ENCODE assay signal across 19 cellular contexts in genomic region chr4:71209161-71209560, GRCh38.
DNase-seq lines count a peak whose midpoint lies in the region; ATAC-seq and TF ChIP-seq lines count a peak whose summit lies in the region.
"Had no signal": no experiment of that assay in that cellular context is flagged by ENCODE, and none has a peak within 500 bp of the region (broad histone marks: within the 10 kb centered on the region; RNA-seq: fewer than 3 reads in every experiment).

No MANE protein-coding gene starts in this region.

- DNase-seq in AG20443 (ENCODE audit: low spot score) = peak; percentile 78
- DNase-seq in NCI-H226 = peak; percentile 70
- peak; percentile 45 for DNase-seq in fibroblast of mammary gland (ENCODE audit: low read depth)
- DNase-seq in non-pigmented ciliary epithelial cell (ENCODE audit: low read depth) = peak; percentile 71
- no peak for DNase-seq in LoVo (ENCODE audit: low spot score)
- no peak for DNase-seq in RKO (ENCODE audit: low spot score)
- DNase-seq in HAP-1 (ENCODE audit: low spot score in 2 of 2) = no peak
- DNase-seq: activated CD4-positive, alpha-beta T cell treated with anti-CD3 and anti-CD28 coated beads for 36 hours; activated CD8-positive, alpha-beta memory T cell treated with anti-CD3 and anti-CD28 coated beads, Interleukin-2, amount 50 U/mL, for 4 hours; BE2C; body of pancreas; effector CD8-positive, alpha-beta T cell; gastrocnemius medialis; NCI-H1694; NCI-H510A; spleen; stimulated activated naive CD4-positive, alpha-beta T cell; T1000 had no signal

- H3K36me3 ChIP-seq in HAP-1 (replicated peaks) = no peaks in the 10 kb centered on the region
- H3K36me3 ChIP-seq: BE2C, gastrocnemius medialis, spleen had no signal

- H3K4me1 ChIP-seq in HAP-1 = no peaks in the 10 kb centered on the region
- H3K4me1 ChIP-seq: BE2C, spleen had no signal

- no peaks in the 10 kb centered on the region for H3K9me3 ChIP-seq in HAP-1
- H3K9me3 ChIP-seq: BE2C, body of pancreas, gastrocnemius medialis had no signal

- no peak overlapping the region for H3K4me3 ChIP-seq in fibroblast of mammary gland (ENCODE audit: control insufficient read depth, low read depth, low read length)
- no peak overlapping the region for H3K4me3 ChIP-seq in HAP-1
- H3K4me3 ChIP-seq: body of pancreas, gastrocnemius medialis, spleen had no signal

- no peak for ATAC-seq in GM21360 (IDR thresholded peaks at IDR 0.05; ENCODE audit: unreplicated experiment)
- ATAC-seq: activated CD4-positive, alpha-beta T cell treated with anti-CD3 and anti-CD28 coated beads for 36 hours; body of pancreas had no signal

- H3K27me3 ChIP-seq in HAP-1 (ENCODE audit: low read depth) = no peaks in the 10 kb centered on the region
- H3K27me3 ChIP-seq: BE2C, body of pancreas, gastrocnemius medialis, spleen had no signal

- in situ Hi-C loops in HAP-1 (cut with MboI; ENCODE audit: low sequenced_read_pairs) = no loop called here

- TF ChIP-seq CTCF in fibroblast of mammary gland (conservative IDR thresholded peaks at IDR 0.05; ENCODE audit: control insufficient read depth, insufficient read depth, low read depth, low read length) = no peak

Comparison
In these comparisons a context has a peak if more than half of its experiments do, and no peak if none do; other contexts are left out.
1. DNase-seq: peak in AG20443 (single experiment), NCI-H226 (single experiment), fibroblast of mammary gland (single experiment) and non-pigmented ciliary epithelial cell (single experiment); none in LoVo (single experiment), RKO (single experiment) and HAP-1 (0 of 2).